Comparison of ENCODE assay signal across 14 cellular contexts in the genomic region with DNA sequence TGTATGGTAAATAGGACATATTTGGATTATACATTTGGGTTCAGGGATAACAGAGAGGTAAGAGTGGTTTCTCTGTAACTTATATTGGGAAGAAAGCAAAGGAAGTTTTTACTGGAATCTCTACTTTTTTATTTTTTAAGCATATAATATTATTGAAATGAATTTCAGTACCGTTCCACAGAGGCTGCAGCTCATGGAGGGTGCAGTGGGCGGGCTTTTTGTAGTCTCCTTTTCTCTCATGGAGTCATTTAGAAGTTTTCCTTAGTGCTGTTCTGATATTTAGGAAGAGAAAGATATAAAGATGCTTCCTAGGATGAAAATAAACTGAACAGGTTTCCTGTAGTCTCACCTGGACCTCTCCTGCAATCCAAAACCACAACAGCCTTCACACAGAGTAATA.
DNase-seq lines count a peak whose midpoint lies in the region; ATAC-seq lines count a peak whose summit lies in the region.
"Had no signal": no experiment of that assay in that cellular context is flagged by ENCODE, and none has a peak within 500 bp of the region (broad histone marks: within the 10 kb centered on the region; RNA-seq: fewer than 3 reads in every experiment).

No MANE protein-coding gene starts in this region.

- H3K4me3 ChIP-seq in right cardiac atrium (ENCODE audit: low read length), result peak overlapping the region; percentile 56
- H3K4me3 ChIP-seq in aorta (ENCODE audit: low read length in 2 of 2), result peak overlapping the region in 1 of 2 donors; percentile 48
- H3K4me3 ChIP-seq: SK-N-MC, thyroid gland had no signal

- H3K27me3 Mint-ChIP-seq in activated naive CD8-positive, alpha-beta T cell, result no peaks in the 10 kb centered on the region
- H3K27me3 Mint-ChIP-seq in memory B cell, result no peaks in the 10 kb centered on the region

- H3K9me3 ChIP-seq in right cardiac atrium (ENCODE audit: control insufficient read depth, low read length) (no peaks in the 10 kb centered on the region), aorta (ENCODE audit: control insufficient read depth, low read length) (no peaks in the 10 kb centered on the region)
- H3K9me3 ChIP-seq: thyroid gland had no signal

- H3K4me1 ChIP-seq in right cardiac atrium (ENCODE audit: control insufficient read depth, insufficient read depth, low read length), result no peaks in the 10 kb centered on the region
- peaks cover 0 to 1% of the 10 kb centered on the region in 2 donors for H3K4me1 ChIP-seq in aorta (ENCODE audit: control insufficient read depth in 1 of 2, insufficient read depth in 2 of 2, low read length in 2 of 2)
- H3K4me1 ChIP-seq: thyroid gland had no signal

- H3K27ac Mint-ChIP-seq in activated naive CD8-positive, alpha-beta T cell, result peak overlapping the region; percentile 58
- no peak overlapping the region for H3K27ac Mint-ChIP-seq in memory B cell

- no peak for DNase-seq in right cardiac atrium
- DNase-seq in left cardiac atrium, result no peak
- DNase-seq in memory B cell (ENCODE audit: low spot score in 2 of 2), result no peak
- DNase-seq in aorta, result no peak
- DNase-seq in kidney glomerular epithelial cell (lab: John Stamatoyannopoulos, UW), result no peak
- no peak for DNase-seq in activated CD4-positive, CD25-positive, alpha-beta regulatory T cell (lab: John Stamatoyannopoulos, UW)
- no peak for DNase-seq in NCI-H187 treated with DMSO at 0.1 percent for 48 hours (lab: John Stamatoyannopoulos, UW)
- DNase-seq: activated gamma-delta T cell, erythroblast, GOT3, NCI-H187, thyroid gland had no signal

- H3K27ac ChIP-seq in right cardiac atrium (ENCODE audit: low read length) (no peak overlapping the region), aorta (ENCODE audit: low read depth in 1 of 2, low read length in 2 of 2) (no peak overlapping the region)
- H3K27ac ChIP-seq: SK-N-MC, thyroid gland had no signal

- H3K27me3 ChIP-seq in right cardiac atrium (ENCODE audit: control insufficient read depth, insufficient read depth) (no peaks in the 10 kb centered on the region), aorta (ENCODE audit: control insufficient read depth in 1 of 2, insufficient read depth in 2 of 2, low read length in 1 of 2) (no peaks in the 10 kb centered on the region)
- H3K27me3 ChIP-seq: thyroid gland had no signal

- H3K4me3 Mint-ChIP-seq in activated naive CD8-positive, alpha-beta T cell, result peak overlapping the region; percentile 77
- H3K4me3 Mint-ChIP-seq in memory B cell, result peak overlapping the region; percentile 68

- no peaks in the 10 kb centered on the region for H3K36me3 ChIP-seq in aorta (ENCODE audit: control insufficient read depth in 1 of 2, insufficient read depth in 2 of 2, low read length in 1 of 2)
- H3K36me3 ChIP-seq: thyroid gland had no signal

- intact Hi-C loops in right cardiac atrium (cut with DNase I), result no loop called here
- intact Hi-C loops in left cardiac atrium (cut with DNase I), result no loop called here
- intact Hi-C loops in aorta (cut with DNase I), result no loop called here

- 84% methylated on average over 2 of the region's 2 CpGs for WGBS in right cardiac atrium
- 73 to 82% methylated on average over 2 of the region's 2 CpGs for WGBS in aorta, 2 donors

- no peaks in the 10 kb centered on the region for H3K36me3 Mint-ChIP-seq in activated naive CD8-positive, alpha-beta T cell
- H3K36me3 Mint-ChIP-seq in memory B cell, result no peaks in the 10 kb centered on the region

- H3K9me3 Mint-ChIP-seq in activated naive CD8-positive, alpha-beta T cell (ENCODE audit: low read depth), result no peaks in the 10 kb centered on the region
- H3K9me3 Mint-ChIP-seq in memory B cell, result no peaks in the 10 kb centered on the region

- peaks cover 10% of the 10 kb centered on the region for H3K4me1 Mint-ChIP-seq in activated naive CD8-positive, alpha-beta T cell (ENCODE audit: low read depth)
- peaks cover 6% of the 10 kb centered on the region for H3K4me1 Mint-ChIP-seq in memory B cell

- ATAC-seq in right cardiac atrium (no peak), left cardiac atrium (no peak), memory B cell (ENCODE audit: low read depth) (no peak), aorta (ENCODE audit: low FRiP score) (peak; percentile 29)
